ENCODE assay signal across 1 cellular context in the genomic region with DNA sequence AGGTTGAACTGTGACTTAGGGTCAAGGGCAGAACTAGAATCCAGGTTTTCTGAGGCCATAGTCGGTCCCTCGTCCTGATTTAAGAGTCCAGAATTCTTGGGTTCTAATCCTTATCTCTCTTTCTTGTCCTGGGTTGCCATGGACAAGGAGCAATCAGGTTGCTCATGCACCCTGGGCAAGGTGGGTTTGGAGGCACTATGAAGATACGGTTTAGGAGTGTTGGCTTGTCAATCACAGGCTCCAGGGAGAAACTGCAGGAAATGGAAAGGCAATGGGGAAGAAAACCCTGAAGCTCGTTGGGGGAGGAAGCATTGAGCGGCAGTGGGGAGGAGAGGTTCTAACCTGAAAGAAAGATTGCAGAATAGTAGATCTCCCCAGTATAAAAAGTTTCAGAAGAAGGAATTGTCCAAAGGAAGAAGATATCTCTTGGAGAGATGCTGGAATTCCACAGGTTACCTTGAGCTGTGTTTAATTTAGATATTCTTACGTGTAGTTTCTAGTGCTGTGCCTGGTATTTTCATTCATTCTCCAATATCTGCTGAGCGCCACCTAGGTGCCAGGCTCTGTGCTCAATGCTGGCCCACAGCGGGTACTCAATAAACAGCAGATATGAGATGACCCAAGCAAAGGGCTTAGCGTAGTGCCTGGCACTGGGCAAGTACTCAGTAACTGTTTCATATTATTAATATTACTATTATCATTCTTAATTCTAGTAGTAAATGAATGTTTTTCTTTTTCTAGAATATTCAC.
TF ChIP-seq lines count a peak whose summit lies in the region.

No MANE protein-coding gene starts in this region.

TF ChIP-seq in GM23338, 12 proteins besides CTCF, POLR2A, EP300 and RAD21 (continued from another document):
- no peak for TF ChIP-seq EZH2 (IDR thresholded peaks at IDR 0.05; ENCODE audit: low read depth, unreplicated experiment)
- no peak for TF ChIP-seq ZNF114 (CRISPR knock-in tag; IDR thresholded peaks at IDR 0.05)
- TF ChIP-seq STAT1 (IDR thresholded peaks at IDR 0.05; ENCODE audit: unreplicated experiment): no peak
- no peak for TF ChIP-seq NANOG (IDR thresholded peaks at IDR 0.05; ENCODE audit: borderline replicate concordance)
- TF ChIP-seq JUNB (IDR thresholded peaks at IDR 0.05; ENCODE audit: unreplicated experiment): no peak
- TF ChIP-seq, protein P1, sequence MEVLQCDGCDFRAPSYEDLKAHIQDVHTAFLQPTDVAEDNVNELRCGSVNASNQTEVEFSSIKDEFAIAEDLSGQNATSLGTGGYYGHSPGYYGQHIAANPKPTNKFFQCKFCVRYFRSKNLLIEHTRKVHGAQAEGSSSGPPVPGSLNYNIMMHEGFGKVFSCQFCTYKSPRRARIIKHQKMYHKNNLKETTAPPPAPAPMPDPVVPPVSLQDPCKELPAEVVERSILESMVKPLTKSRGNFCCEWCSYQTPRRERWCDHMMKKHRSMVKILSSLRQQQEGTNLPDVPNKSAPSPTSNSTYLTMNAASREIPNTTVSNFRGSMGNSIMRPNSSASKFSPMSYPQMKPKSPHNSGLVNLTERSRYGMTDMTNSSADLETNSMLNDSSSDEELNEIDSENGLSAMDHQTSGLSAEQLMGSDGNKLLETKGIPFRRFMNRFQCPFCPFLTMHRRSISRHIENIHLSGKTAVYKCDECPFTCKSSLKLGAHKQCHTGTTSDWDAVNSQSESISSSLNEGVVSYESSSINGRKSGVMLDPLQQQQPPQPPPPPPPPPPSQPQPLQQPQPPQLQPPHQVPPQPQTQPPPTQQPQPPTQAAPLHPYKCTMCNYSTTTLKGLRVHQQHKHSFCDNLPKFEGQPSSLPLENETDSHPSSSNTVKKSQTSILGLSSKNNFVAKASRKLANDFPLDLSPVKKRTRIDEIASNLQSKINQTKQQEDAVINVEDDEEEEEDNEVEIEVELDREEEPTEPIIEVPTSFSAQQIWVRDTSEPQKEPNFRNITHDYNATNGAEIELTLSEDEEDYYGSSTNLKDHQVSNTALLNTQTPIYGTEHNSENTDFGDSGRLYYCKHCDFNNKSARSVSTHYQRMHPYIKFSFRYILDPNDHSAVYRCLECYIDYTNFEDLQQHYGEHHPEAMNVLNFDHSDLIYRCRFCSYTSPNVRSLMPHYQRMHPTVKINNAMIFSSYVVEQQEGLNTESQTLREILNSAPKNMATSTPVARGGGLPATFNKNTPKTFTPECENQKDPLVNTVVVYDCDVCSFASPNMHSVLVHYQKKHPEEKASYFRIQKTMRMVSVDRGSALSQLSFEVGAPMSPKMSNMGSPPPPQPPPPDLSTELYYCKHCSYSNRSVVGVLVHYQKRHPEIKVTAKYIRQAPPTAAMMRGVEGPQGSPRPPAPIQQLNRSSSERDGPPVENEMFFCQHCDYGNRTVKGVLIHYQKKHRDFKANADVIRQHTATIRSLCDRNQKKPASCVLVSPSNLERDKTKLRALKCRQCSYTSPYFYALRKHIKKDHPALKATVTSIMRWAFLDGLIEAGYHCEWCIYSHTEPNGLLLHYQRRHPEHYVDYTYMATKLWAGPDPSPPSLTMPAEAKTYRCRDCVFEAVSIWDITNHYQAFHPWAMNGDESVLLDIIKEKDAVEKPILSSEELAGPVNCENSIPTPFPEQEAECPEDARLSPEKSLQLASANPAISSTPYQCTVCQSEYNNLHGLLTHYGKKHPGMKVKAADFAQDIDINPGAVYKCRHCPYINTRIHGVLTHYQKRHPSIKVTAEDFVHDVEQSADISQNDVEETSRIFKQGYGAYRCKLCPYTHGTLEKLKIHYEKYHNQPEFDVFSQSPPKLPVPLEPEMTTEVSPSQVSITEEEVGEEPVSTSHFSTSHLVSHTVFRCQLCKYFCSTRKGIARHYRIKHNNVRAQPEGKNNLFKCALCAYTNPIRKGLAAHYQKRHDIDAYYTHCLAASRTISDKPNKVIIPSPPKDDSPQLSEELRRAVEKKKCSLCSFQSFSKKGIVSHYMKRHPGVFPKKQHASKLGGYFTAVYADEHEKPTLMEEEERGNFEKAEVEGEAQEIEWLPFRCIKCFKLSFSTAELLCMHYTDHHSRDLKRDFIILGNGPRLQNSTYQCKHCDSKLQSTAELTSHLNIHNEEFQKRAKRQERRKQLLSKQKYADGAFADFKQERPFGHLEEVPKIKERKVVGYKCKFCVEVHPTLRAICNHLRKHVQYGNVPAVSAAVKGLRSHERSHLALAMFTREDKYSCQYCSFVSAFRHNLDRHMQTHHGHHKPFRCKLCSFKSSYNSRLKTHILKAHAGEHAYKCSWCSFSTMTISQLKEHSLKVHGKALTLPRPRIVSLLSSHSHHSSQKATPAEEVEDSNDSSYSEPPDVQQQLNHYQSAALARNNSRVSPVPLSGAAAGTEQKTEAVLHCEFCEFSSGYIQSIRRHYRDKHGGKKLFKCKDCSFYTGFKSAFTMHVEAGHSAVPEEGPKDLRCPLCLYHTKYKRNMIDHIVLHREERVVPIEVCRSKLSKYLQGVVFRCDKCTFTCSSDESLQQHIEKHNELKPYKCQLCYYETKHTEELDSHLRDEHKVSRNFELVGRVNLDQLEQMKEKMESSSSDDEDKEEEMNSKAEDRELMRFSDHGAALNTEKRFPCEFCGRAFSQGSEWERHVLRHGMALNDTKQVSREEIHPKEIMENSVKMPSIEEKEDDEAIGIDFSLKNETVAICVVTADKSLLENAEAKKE (CRISPR knock-in tag; IDR thresholded peaks at IDR 0.05): no peak
